In genomic region chr3:127694467-127695215, GRCh38 we compare ENCODE assay signal across 8 cellular contexts. TPM values are rescaled to one million over a fixed set of nuclear protein-coding genes. Genes with fewer than 3 reads are reported as not detected.
DNase-seq lines count a peak whose midpoint lies in the region; ATAC-seq and TF ChIP-seq lines count a peak whose summit lies in the region.

No MANE protein-coding gene starts in this region.

- ATAC-seq in sciatic nerve = no peak
- ATAC-seq in HG03196 (IDR thresholded peaks at IDR 0.05; ENCODE audit: unreplicated experiment) = no peak

- POLR2A ChIA-PET in activated CD4-positive, alpha-beta T cell treated with anti-CD3 and anti-CD28 coated beads, Interleukin-2, amount 10 ng/mL, durations not matched to agents 7 days and 5 days (lab: Charles Lee) = no interaction called here

- H3K27me3 Mint-ChIP-seq in activated CD4-positive, alpha-beta T cell treated with anti-CD3 and anti-CD28 coated beads, Interleukin-2, amount 10 ng/mL, durations not matched to agents 7 days and 5 days = peaks cover 1% of the 10 kb centered on the region

- H3K4me3 Mint-ChIP-seq in activated CD4-positive, alpha-beta T cell treated with anti-CD3 and anti-CD28 coated beads, Interleukin-2, amount 10 ng/mL, durations not matched to agents 7 days and 5 days = no peak overlapping the region

- no peak overlapping the region for H3K27ac Mint-ChIP-seq in activated CD4-positive, alpha-beta T cell treated with anti-CD3 and anti-CD28 coated beads, Interleukin-2, amount 10 ng/mL, durations not matched to agents 7 days and 5 days

- no peak overlapping the region for H3K4me3 ChIP-seq in fibroblast of mammary gland (ENCODE audit: control insufficient read depth, low read depth, low read length)

- intact Hi-C loops in sciatic nerve (cut with DNase I) = no loop called here

- DNase-seq in NCI-H748 (lab: John Stamatoyannopoulos, UW; ENCODE audit: unreplicated experiment) (peak; percentile 47), NCI-H748 treated with DMSO at 0.1 percent for 48 hours (lab: John Stamatoyannopoulos, UW) (no peak), NCI-H1694 treated with DMSO at 0.1 percent for 48 hours (lab: John Stamatoyannopoulos, UW) (peak; percentile 71), fibroblast of mammary gland (ENCODE audit: low read depth) (no peak), sciatic nerve (ENCODE audit: low spot score) (peak; percentile 55), NCI-H187 treated with DMSO at 0.1 percent for 48 hours (lab: John Stamatoyannopoulos, UW) (no peak)
- peak; percentile 68 for DNase-seq in activated CD4-positive, alpha-beta T cell treated with anti-CD3 and anti-CD28 coated beads, Interleukin-2, amount 10 ng/mL, durations not matched to agents 7 days and 5 days

- no peaks in the 10 kb centered on the region for H3K9me3 Mint-ChIP-seq in activated CD4-positive, alpha-beta T cell treated with anti-CD3 and anti-CD28 coated beads, Interleukin-2, amount 10 ng/mL, durations not matched to agents 7 days and 5 days

- TF ChIP-seq CTCF in fibroblast of mammary gland (conservative IDR thresholded peaks at IDR 0.05; ENCODE audit: control insufficient read depth, insufficient read depth, low read depth, low read length) = peak; percentile 2

- CTCF ChIA-PET in activated CD4-positive, alpha-beta T cell treated with anti-CD3 and anti-CD28 coated beads, Interleukin-2, amount 10 ng/mL, durations not matched to agents 7 days and 5 days (lab: Charles Lee) = interaction anchor here (1.1 to 2.9 kb wide), 4 partner anchors 11 to 119 kb away, joined by 3 to 12 read pairs (median 4); no protein-coding TSS in a partner anchor

- H3K36me3 Mint-ChIP-seq in activated CD4-positive, alpha-beta T cell treated with anti-CD3 and anti-CD28 coated beads, Interleukin-2, amount 10 ng/mL, durations not matched to agents 7 days and 5 days (ENCODE audit: low read depth) = no peaks in the 10 kb centered on the region

- H3K4me1 Mint-ChIP-seq in activated CD4-positive, alpha-beta T cell treated with anti-CD3 and anti-CD28 coated beads, Interleukin-2, amount 10 ng/mL, durations not matched to agents 7 days and 5 days = peaks cover 5% of the 10 kb centered on the region

RNA-seq across cellular contexts. Expression of gene ABTB1, which starts 21.9 kb away (rescaled TPM):
- 10 to 100 TPM; 24.3 to 29.5 TPM for total RNA-seq in activated CD4-positive, alpha-beta T cell treated with anti-CD3 and anti-CD28 coated beads, Interleukin-2, amount 10 ng/mL, durations not matched to agents 7 days and 5 days
- total RNA-seq in sciatic nerve = 98.8 TPM

Comparison
In these comparisons a context has a peak if more than half of its experiments do, and no peak if none do; other contexts are left out.
1. DNase-seq: peak in NCI-H748 (single experiment), NCI-H1694 treated with DMSO at 0.1 percent for 48 hours (single experiment), activated CD4-positive, alpha-beta T cell treated with anti-CD3 and anti-CD28 coated beads, Interleukin-2, amount 10 ng/mL, durations not matched to agents 7 days and 5 days (single experiment) and sciatic nerve (single experiment); none in NCI-H748 treated with DMSO at 0.1 percent for 48 hours (single experiment), fibroblast of mammary gland (single experiment) and NCI-H187 treated with DMSO at 0.1 percent for 48 hours (single experiment).